1 cellular context compared by ENCODE assay signal in the genomic region with DNA sequence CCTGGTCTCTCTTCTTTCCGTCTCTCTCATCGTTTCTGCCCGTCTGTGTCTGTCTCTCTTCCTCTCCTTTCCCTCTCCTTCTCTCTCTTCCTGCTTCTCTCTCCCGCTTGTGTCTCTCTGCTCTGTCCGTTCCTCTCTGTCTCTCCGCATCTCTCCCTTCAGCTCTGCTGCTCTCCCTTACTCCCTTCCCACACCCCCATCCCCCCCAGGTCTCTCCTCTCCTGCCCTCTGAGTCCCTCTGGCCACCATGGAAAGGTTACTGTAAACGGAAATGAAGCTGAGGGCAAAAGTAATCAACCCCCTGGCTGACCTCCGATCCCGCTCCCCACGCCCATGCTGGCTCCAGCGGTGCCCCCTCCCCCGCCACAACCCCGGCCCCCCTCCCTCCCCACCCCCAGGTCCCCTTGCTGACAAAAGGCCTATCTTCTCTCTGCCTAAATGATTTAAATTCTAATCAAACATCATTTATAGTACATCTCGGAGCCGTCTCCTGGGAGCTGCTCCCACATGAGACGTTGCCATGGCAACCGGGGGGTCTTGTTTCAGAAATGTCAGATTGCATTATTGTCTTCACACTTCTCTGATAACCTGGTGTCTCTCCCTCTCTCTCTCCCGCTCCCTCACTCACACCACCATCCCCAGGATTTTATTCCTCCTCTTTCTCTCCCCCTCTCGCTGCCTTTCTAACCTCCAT.
TF ChIP-seq lines count a peak whose summit lies in the region.

No MANE protein-coding gene starts in this region.

TF ChIP-seq in GM23338, 12 proteins besides CTCF, POLR2A, EP300 and RAD21 (continued from another document):
- TF ChIP-seq, protein P1, sequence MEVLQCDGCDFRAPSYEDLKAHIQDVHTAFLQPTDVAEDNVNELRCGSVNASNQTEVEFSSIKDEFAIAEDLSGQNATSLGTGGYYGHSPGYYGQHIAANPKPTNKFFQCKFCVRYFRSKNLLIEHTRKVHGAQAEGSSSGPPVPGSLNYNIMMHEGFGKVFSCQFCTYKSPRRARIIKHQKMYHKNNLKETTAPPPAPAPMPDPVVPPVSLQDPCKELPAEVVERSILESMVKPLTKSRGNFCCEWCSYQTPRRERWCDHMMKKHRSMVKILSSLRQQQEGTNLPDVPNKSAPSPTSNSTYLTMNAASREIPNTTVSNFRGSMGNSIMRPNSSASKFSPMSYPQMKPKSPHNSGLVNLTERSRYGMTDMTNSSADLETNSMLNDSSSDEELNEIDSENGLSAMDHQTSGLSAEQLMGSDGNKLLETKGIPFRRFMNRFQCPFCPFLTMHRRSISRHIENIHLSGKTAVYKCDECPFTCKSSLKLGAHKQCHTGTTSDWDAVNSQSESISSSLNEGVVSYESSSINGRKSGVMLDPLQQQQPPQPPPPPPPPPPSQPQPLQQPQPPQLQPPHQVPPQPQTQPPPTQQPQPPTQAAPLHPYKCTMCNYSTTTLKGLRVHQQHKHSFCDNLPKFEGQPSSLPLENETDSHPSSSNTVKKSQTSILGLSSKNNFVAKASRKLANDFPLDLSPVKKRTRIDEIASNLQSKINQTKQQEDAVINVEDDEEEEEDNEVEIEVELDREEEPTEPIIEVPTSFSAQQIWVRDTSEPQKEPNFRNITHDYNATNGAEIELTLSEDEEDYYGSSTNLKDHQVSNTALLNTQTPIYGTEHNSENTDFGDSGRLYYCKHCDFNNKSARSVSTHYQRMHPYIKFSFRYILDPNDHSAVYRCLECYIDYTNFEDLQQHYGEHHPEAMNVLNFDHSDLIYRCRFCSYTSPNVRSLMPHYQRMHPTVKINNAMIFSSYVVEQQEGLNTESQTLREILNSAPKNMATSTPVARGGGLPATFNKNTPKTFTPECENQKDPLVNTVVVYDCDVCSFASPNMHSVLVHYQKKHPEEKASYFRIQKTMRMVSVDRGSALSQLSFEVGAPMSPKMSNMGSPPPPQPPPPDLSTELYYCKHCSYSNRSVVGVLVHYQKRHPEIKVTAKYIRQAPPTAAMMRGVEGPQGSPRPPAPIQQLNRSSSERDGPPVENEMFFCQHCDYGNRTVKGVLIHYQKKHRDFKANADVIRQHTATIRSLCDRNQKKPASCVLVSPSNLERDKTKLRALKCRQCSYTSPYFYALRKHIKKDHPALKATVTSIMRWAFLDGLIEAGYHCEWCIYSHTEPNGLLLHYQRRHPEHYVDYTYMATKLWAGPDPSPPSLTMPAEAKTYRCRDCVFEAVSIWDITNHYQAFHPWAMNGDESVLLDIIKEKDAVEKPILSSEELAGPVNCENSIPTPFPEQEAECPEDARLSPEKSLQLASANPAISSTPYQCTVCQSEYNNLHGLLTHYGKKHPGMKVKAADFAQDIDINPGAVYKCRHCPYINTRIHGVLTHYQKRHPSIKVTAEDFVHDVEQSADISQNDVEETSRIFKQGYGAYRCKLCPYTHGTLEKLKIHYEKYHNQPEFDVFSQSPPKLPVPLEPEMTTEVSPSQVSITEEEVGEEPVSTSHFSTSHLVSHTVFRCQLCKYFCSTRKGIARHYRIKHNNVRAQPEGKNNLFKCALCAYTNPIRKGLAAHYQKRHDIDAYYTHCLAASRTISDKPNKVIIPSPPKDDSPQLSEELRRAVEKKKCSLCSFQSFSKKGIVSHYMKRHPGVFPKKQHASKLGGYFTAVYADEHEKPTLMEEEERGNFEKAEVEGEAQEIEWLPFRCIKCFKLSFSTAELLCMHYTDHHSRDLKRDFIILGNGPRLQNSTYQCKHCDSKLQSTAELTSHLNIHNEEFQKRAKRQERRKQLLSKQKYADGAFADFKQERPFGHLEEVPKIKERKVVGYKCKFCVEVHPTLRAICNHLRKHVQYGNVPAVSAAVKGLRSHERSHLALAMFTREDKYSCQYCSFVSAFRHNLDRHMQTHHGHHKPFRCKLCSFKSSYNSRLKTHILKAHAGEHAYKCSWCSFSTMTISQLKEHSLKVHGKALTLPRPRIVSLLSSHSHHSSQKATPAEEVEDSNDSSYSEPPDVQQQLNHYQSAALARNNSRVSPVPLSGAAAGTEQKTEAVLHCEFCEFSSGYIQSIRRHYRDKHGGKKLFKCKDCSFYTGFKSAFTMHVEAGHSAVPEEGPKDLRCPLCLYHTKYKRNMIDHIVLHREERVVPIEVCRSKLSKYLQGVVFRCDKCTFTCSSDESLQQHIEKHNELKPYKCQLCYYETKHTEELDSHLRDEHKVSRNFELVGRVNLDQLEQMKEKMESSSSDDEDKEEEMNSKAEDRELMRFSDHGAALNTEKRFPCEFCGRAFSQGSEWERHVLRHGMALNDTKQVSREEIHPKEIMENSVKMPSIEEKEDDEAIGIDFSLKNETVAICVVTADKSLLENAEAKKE (CRISPR knock-in tag; IDR thresholded peaks at IDR 0.05): no peak
- TF ChIP-seq CREB1 (CRISPR knock-in tag; IDR thresholded peaks at IDR 0.05; ENCODE audit: low read depth) (no peak), POLR2AphosphoS5 (IDR thresholded peaks at IDR 0.05; ENCODE audit: low read depth) (no peak)
